ENCODE assay signal across 8 cellular contexts in genomic region chr4:48779998-48780866, GRCh38. TPM values are rescaled to one million over a fixed set of nuclear protein-coding genes. Genes with fewer than 3 reads are reported as not detected.
DNase-seq lines count a peak whose midpoint lies in the region; ATAC-seq and TF ChIP-seq lines count a peak whose summit lies in the region.

Gene FRYL (minus strand): TSS chr4:48780279. CDS start chr4:48634410, 145,869 bp downstream.

- peak within 1 kb of the TSS; percentile 91 for H3K27ac ChIP-seq in angular gyrus (ENCODE audit: low read depth, low read length)
- H3K27ac ChIP-seq in left ventricle myocardium inferior (replicated peaks) = peak within 1 kb of the TSS; percentile 95
- peak within 1 kb of the TSS; percentile 96 for H3K27ac ChIP-seq in urinary bladder (ENCODE audit: low read depth)

- intact Hi-C loops in left ventricle myocardium inferior (cut with micrococcal nuclease) = loop anchor here (10.0 kb wide), 1 partner anchor 205 kb away; no protein-coding TSS in a partner anchor

- no peak for TF ChIP-seq CTCF in left ventricle myocardium inferior (IDR thresholded peaks at IDR 0.05; ENCODE audit: borderline replicate concordance)
- TF ChIP-seq CTCF in progenitor cell of endocrine pancreas (IDR thresholded peaks at IDR 0.05; ENCODE audit: unreplicated experiment) = no peak

- H3K4me3 ChIP-seq in left ventricle myocardium inferior (peak within 1 kb of the TSS; percentile 97), urinary bladder (ENCODE audit: low read depth, low read length) (peak within 1 kb of the TSS; percentile 98)

- H3K27ac Mint-ChIP-seq in progenitor cell of endocrine pancreas = peak within 1 kb of the TSS; percentile 98

- H3K4me1 ChIP-seq in left ventricle myocardium inferior (peaks cover 55% of the 10 kb centered on the region), urinary bladder (ENCODE audit: insufficient read depth) (peaks cover 3% of the 10 kb centered on the region)

- H3K36me3 Mint-ChIP-seq in progenitor cell of endocrine pancreas (ENCODE audit: insufficient read depth) = no peaks in the 10 kb centered on the region

- H3K27me3 Mint-ChIP-seq in progenitor cell of endocrine pancreas = no peaks in the 10 kb centered on the region

- H3K36me3 ChIP-seq in left ventricle myocardium inferior (no peaks in the 10 kb centered on the region), urinary bladder (ENCODE audit: insufficient read depth) (no peaks in the 10 kb centered on the region)

- no peaks in the 10 kb centered on the region for H3K27me3 ChIP-seq in left ventricle myocardium inferior (ENCODE audit: low read depth)

- H3K9me3 Mint-ChIP-seq in progenitor cell of endocrine pancreas (ENCODE audit: low read depth) = no peaks in the 10 kb centered on the region

- ATAC-seq in GM18498 (IDR thresholded peaks at IDR 0.05; ENCODE audit: unreplicated experiment) = peak; percentile 85
- peak; percentile 88 for ATAC-seq in HG02938 (IDR thresholded peaks at IDR 0.05; ENCODE audit: unreplicated experiment)

- H3K4me3 Mint-ChIP-seq in progenitor cell of endocrine pancreas (ENCODE audit: low read depth) = peak within 1 kb of the TSS; percentile 94

- no peaks in the 10 kb centered on the region for H3K9me3 ChIP-seq in left ventricle myocardium inferior (replicated peaks)

- WGBS in urinary bladder = under 1% methylated on average over 51 of the region's 51 CpGs

- peaks cover 35% of the 10 kb centered on the region for H3K4me1 Mint-ChIP-seq in progenitor cell of endocrine pancreas (ENCODE audit: low read depth)

- DNase-seq in NCI-H187 (lab: John Stamatoyannopoulos, UW) (peak; percentile 100), T-helper 2 cell (peak; percentile 93 to 100 (median 98)), left ventricle myocardium inferior (peak; percentile 100), progenitor cell of endocrine pancreas (ENCODE audit: low spot score, unreplicated experiment) (peak; percentile 98)

RNA-seq across cellular contexts. Expression of gene FRYL, which starts in this region (rescaled TPM):
- 33.2 TPM for total RNA-seq in left ventricle myocardium inferior
- 61.0 and 65.5 TPM in 2 replicates for total RNA-seq in progenitor cell of endocrine pancreas
- total RNA-seq in urinary bladder = 172 TPM
- polyA plus RNA-seq in urinary bladder = 17.0 TPM

Comparison
In these comparisons a context has a peak if more than half of its experiments do, and no peak if none do; other contexts are left out.
1. Peak in every context shown above with its lines: DNase-seq, ATAC-seq, H3K4me3 ChIP-seq and H3K27ac ChIP-seq.